In genomic region chr17:48539177-48539576, GRCh38 we compare ENCODE assay signal across 1 cellular context.
TF ChIP-seq lines count a peak whose summit lies in the region.

No MANE protein-coding gene starts in this region.

TF ChIP-seq in IMR-90, 13 proteins besides CTCF, POLR2A, EP300 and RAD21 (continued from another document):
- TF ChIP-seq USF2 (IDR thresholded peaks at IDR 0.05; ENCODE audit: low read depth, low read length): no peak
- no peak for TF ChIP-seq ELK1 (IDR thresholded peaks at IDR 0.05; ENCODE audit: borderline replicate concordance, low read depth, low read length)
- TF ChIP-seq NFE2L2 (IDR thresholded peaks at IDR 0.05; ENCODE audit: low read depth, low read length): peak; percentile 64; the same call in 1 of the 2 replicates
- no peak for TF ChIP-seq BHLHE40 (IDR thresholded peaks at IDR 0.05; ENCODE audit: low read depth, low read length)
- TF ChIP-seq CHD1 (IDR thresholded peaks at IDR 0.05; ENCODE audit: low read depth, low read length): no peak
- no peak for TF ChIP-seq MAZ (IDR thresholded peaks at IDR 0.05; ENCODE audit: borderline replicate concordance, low read depth, low read length)
- TF ChIP-seq MXI1 (IDR thresholded peaks at IDR 0.05; ENCODE audit: borderline replicate concordance, low read depth, low read length): no peak
- TF ChIP-seq CEBPB (IDR thresholded peaks at IDR 0.05; ENCODE audit: low read depth, low read length): no peak
- TF ChIP-seq RCOR1 (IDR thresholded peaks at IDR 0.05; ENCODE audit: insufficient replicate concordance, low read length): peak; percentile 15
- peak; percentile 8; the same call in 1 of the 2 replicates for TF ChIP-seq SMC3 (IDR thresholded peaks at IDR 0.05; ENCODE audit: low read depth, low read length)
